20 cellular contexts compared by ENCODE assay signal in genomic region chr12:126761420-126761819, GRCh38.
"Had no signal": no experiment of that assay in that cellular context is flagged by ENCODE, and none has a peak within 500 bp of the region (broad histone marks: within the 10 kb centered on the region; RNA-seq: fewer than 3 reads in every experiment).

No MANE protein-coding gene starts in this region.

- H3K4me3 Mint-ChIP-seq: neural crest cell; stimulated activated naive B cell treated with anti-CD40 and anti-IgM and Interleukin-4, amounts not matched to agents 10 μg/mL and 1 μg/mL and 100 μg/mL, for 72 hours had no signal

- H3K4me3 ChIP-seq: gastrocnemius medialis, left lung, spleen, tibial artery had no signal

- H3K27ac ChIP-seq: gastrocnemius medialis, left lung, spleen, tibial artery had no signal

- H3K4me1 ChIP-seq: gastrocnemius medialis, left lung, spleen, tibial artery had no signal

- ATAC-seq: esophagus mucosa; gastrocnemius medialis; left lung; stimulated activated naive B cell treated with anti-CD40 and anti-IgM and Interleukin-4, amounts not matched to agents 10 μg/mL and 1 μg/mL and 100 μg/mL, for 72 hours had no signal

- H3K36me3 ChIP-seq: gastrocnemius medialis, left lung, tibial artery had no signal

- H3K27me3 Mint-ChIP-seq: stimulated activated naive B cell treated with anti-CD40 and anti-IgM and Interleukin-4, amounts not matched to agents 10 μg/mL and 1 μg/mL and 100 μg/mL, for 72 hours had no signal

- H3K27ac Mint-ChIP-seq: stimulated activated naive B cell treated with anti-CD40 and anti-IgM and Interleukin-4, amounts not matched to agents 10 μg/mL and 1 μg/mL and 100 μg/mL, for 72 hours had no signal

- H3K27me3 ChIP-seq: gastrocnemius medialis, left lung, spleen, tibial artery had no signal

- H3K4me1 Mint-ChIP-seq: neural crest cell; stimulated activated naive B cell treated with anti-CD40 and anti-IgM and Interleukin-4, amounts not matched to agents 10 μg/mL and 1 μg/mL and 100 μg/mL, for 72 hours had no signal

- DNase-seq: activated CD4-positive, alpha-beta T cell treated with anti-CD3 and anti-CD28 coated beads, Interleukin-2, amount 50 U/mL, for 48 hours; activated CD4-positive, CD25-positive, alpha-beta regulatory T cell; activated CD8-positive, alpha-beta memory T cell treated with anti-CD3 and anti-CD28 coated beads, Interleukin-2, amount 50 U/mL, for 48 hours; activated effector memory CD4-positive, alpha-beta T cell treated with Interleukin-2 at 50 U/mL for 16 hours; activated naive CD4-positive, alpha-beta T cell treated with anti-CD3 and anti-CD28 coated beads, Interleukin-2, amount 50 U/mL, for 16 hours; amniotic stem cell; effector CD4-positive, alpha-beta T cell; gastrocnemius medialis; head of caudate nucleus; kidney; left lung; retina; spleen; stimulated activated CD4-positive, alpha-beta T cell treated with anti-CD3 and anti-CD28 coated beads, Interleukin-4, amount 100 ng/mL, for 4 hours; stimulated activated naive B cell treated with anti-CD40 and anti-IgM and Interleukin-4, amounts not matched to agents 10 μg/mL and 1 μg/mL and 100 μg/mL, for 72 hours; substantia nigra; T1000; tibial artery had no signal
